Comparison of ENCODE assay signal across 1 cellular context in genomic region chr18:3211236-3211992, GRCh38.
TF ChIP-seq lines count a peak whose summit lies in the region.

No MANE protein-coding gene starts in this region.

TF ChIP-seq in HepG2, 621 proteins besides CTCF, POLR2A, EP300 and RAD21 (continues in another document):
- 0 out of 2 replicates have a peak, but pooled peaks have one; percentile 18 for TF ChIP-seq DRAP1 (CRISPR knock-in tag; IDR thresholded peaks at IDR 0.05)
- no peak for TF ChIP-seq SRSF4 (IDR thresholded peaks at IDR 0.05; ENCODE audit: low read depth, low read length, poor library complexity, severe bottlenecking)
- peak; percentile 31; the same call in 1 of the 2 replicates for TF ChIP-seq ZBTB33 (CRISPR knock-in tag; IDR thresholded peaks at IDR 0.05)
- peak; percentile 55 for TF ChIP-seq BCL6 (CRISPR knock-in tag; IDR thresholded peaks at IDR 0.05)
- 0 out of 2 replicates have a peak, but pooled peaks have one; percentile 24 for TF ChIP-seq HMGXB3 (CRISPR knock-in tag; IDR thresholded peaks at IDR 0.05; ENCODE audit: borderline replicate concordance)
- no peak for TF ChIP-seq FOXP1 (IDR thresholded peaks at IDR 0.05)
- peak; percentile 23; the same call in 1 of the 2 replicates for TF ChIP-seq FOXP1 (CRISPR knock-in tag; IDR thresholded peaks at IDR 0.05)
- TF ChIP-seq PAXIP1 (CRISPR knock-in tag; conservative IDR thresholded peaks at IDR 0.05) = peak; percentile 63
- TF ChIP-seq ZNF136 (CRISPR knock-in tag; IDR thresholded peaks at IDR 0.05; ENCODE audit: low read depth) = no peak
- TF ChIP-seq GATAD2A (CRISPR knock-in tag; IDR thresholded peaks at IDR 0.05) = peak; percentile 54
- TF ChIP-seq ARID5B (CRISPR knock-in tag; IDR thresholded peaks at IDR 0.05) = peak; percentile 73
- TF ChIP-seq ZNF333 (CRISPR knock-in tag; IDR thresholded peaks at IDR 0.05; ENCODE audit: borderline replicate concordance) = no peak
- peak; percentile 51 for TF ChIP-seq MED1 (CRISPR knock-in tag; IDR thresholded peaks at IDR 0.05)
- no peak for TF ChIP-seq ZNF460 (CRISPR knock-in tag; IDR thresholded peaks at IDR 0.05; ENCODE audit: borderline replicate concordance)
- TF ChIP-seq FOSL2 (CRISPR knock-in tag; IDR thresholded peaks at IDR 0.05) = peak; percentile 25; the same call in 1 of the 2 replicates
- peak; percentile 22; the same call in 1 of the 2 replicates for TF ChIP-seq ELF3 (CRISPR knock-in tag; IDR thresholded peaks at IDR 0.05)
- 0 out of 2 replicates have a peak, but pooled peaks have one; percentile 28 for TF ChIP-seq FOXK1 (CRISPR knock-in tag; IDR thresholded peaks at IDR 0.05; ENCODE audit: borderline replicate concordance, low read depth)
- TF ChIP-seq SOX5 (CRISPR knock-in tag; IDR thresholded peaks at IDR 0.05; ENCODE audit: borderline replicate concordance) = peak; percentile 91
- 0 out of 2 replicates have a peak, but pooled peaks have one; percentile 13 for TF ChIP-seq MIXL1 (CRISPR knock-in tag; IDR thresholded peaks at IDR 0.05)
- TF ChIP-seq ZNF691 (CRISPR knock-in tag; IDR thresholded peaks at IDR 0.05; ENCODE audit: borderline replicate concordance, low read depth) = no peak
- TF ChIP-seq RARA (CRISPR knock-in tag; IDR thresholded peaks at IDR 0.05) = peak; percentile 77
- no peak for TF ChIP-seq TSC22D2 (CRISPR knock-in tag; IDR thresholded peaks at IDR 0.05; ENCODE audit: borderline replicate concordance)
- peak; percentile 46; the same call in 1 of the 2 replicates for TF ChIP-seq NCOA2 (CRISPR knock-in tag; IDR thresholded peaks at IDR 0.05)
- peak; percentile 99 for TF ChIP-seq MEF2D (CRISPR knock-in tag; IDR thresholded peaks at IDR 0.05)
- peak; percentile 45; the same call in 1 of the 2 replicates for TF ChIP-seq SAP130 (CRISPR knock-in tag; IDR thresholded peaks at IDR 0.05; ENCODE audit: low read depth)
- TF ChIP-seq MAX (IDR thresholded peaks at IDR 0.05) = peak; percentile 55; the same call in 1 of the 2 replicates
- 0 out of 2 replicates have a peak, but pooled peaks have one; percentile 22 for TF ChIP-seq ZNF331 (CRISPR knock-in tag; IDR thresholded peaks at IDR 0.05)
- TF ChIP-seq TEAD2 (CRISPR knock-in tag; IDR thresholded peaks at IDR 0.05) = no peak
- no peak for TF ChIP-seq SOX6 (IDR thresholded peaks at IDR 0.05)
- peak; percentile 87 for TF ChIP-seq SOX6 (CRISPR knock-in tag; IDR thresholded peaks at IDR 0.05)
- TF ChIP-seq RXRB (CRISPR knock-in tag; IDR thresholded peaks at IDR 0.05; ENCODE audit: borderline replicate concordance) = peak; percentile 45; the same call in 1 of the 2 replicates
- no peak for TF ChIP-seq ZNF224 (CRISPR knock-in tag; IDR thresholded peaks at IDR 0.05)
- no peak for TF ChIP-seq PHF5A (CRISPR knock-in tag; IDR thresholded peaks at IDR 0.05; ENCODE audit: low read depth, unreplicated experiment)
- 0 out of 2 replicates have a peak, but pooled peaks have one; percentile 21 for TF ChIP-seq ZNF644 (CRISPR knock-in tag; IDR thresholded peaks at IDR 0.05; ENCODE audit: low read depth)
